Comparison of ENCODE assay signal across 9 cellular contexts in genomic region chr11:73154178-73154577, GRCh38. TPM values are rescaled to one million over a fixed set of nuclear protein-coding genes. Genes with fewer than 3 reads are reported as not detected.
DNase-seq lines count a peak whose midpoint lies in the region; ATAC-seq and TF ChIP-seq lines count a peak whose summit lies in the region.
"Had no signal": no experiment of that assay in that cellular context is flagged by ENCODE, and none has a peak within 500 bp of the region (broad histone marks: within the 10 kb centered on the region; RNA-seq: fewer than 3 reads in every experiment).

No MANE protein-coding gene starts in this region.

- ATAC-seq in GM18861 (IDR thresholded peaks at IDR 0.05; ENCODE audit: unreplicated experiment) (peak; percentile 41), HG02610 (IDR thresholded peaks at IDR 0.05; ENCODE audit: unreplicated experiment) (peak; percentile 27)
- ATAC-seq: Panc1 had no signal

- H3K36me3 ChIP-seq in vagina: no peaks in the 10 kb centered on the region

- H3K27me3 ChIP-seq in vagina: no peaks in the 10 kb centered on the region

- H3K27ac Mint-ChIP-seq in dendritic cell treated with granulocyte-macrophage colony-stimulating factor and Interleukin-4, amounts not matched to agents 40 ng/mL and 50 ng/mL, for 4 days: peak overlapping the region; percentile 77

- peaks cover 82% of the 10 kb centered on the region for H3K4me1 Mint-ChIP-seq in dendritic cell treated with granulocyte-macrophage colony-stimulating factor and Interleukin-4, amounts not matched to agents 40 ng/mL and 50 ng/mL, for 4 days (ENCODE audit: low read depth)

- no peaks in the 10 kb centered on the region for H3K9me3 Mint-ChIP-seq in dendritic cell treated with granulocyte-macrophage colony-stimulating factor and Interleukin-4, amounts not matched to agents 40 ng/mL and 50 ng/mL, for 4 days

- H3K4me3 ChIP-seq in vagina: no peak overlapping the region

- no peak for TF ChIP-seq POLR2A in vagina (IDR thresholded peaks at IDR 0.05)

- H3K9me3 ChIP-seq in vagina: no peaks in the 10 kb centered on the region

- no peak overlapping the region for H3K4me3 Mint-ChIP-seq in dendritic cell treated with granulocyte-macrophage colony-stimulating factor and Interleukin-4, amounts not matched to agents 40 ng/mL and 50 ng/mL, for 4 days

- DNase-seq in NOMO-1 (lab: John Stamatoyannopoulos, UW; ENCODE audit: unreplicated experiment in 2 of 2) (peak; percentile 82 to 97), NCI-H2081 (lab: John Stamatoyannopoulos, UW) (no peak), vagina (ENCODE audit: extremely low spot score in 2 of 2) (no peak), NCI-H1436 (lab: John Stamatoyannopoulos, UW) (no peak), NCI-H1417 (lab: John Stamatoyannopoulos, UW) (no peak)

- peaks cover 12% of the 10 kb centered on the region for H3K4me1 ChIP-seq in vagina

- no peaks in the 10 kb centered on the region for H3K27me3 Mint-ChIP-seq in dendritic cell treated with granulocyte-macrophage colony-stimulating factor and Interleukin-4, amounts not matched to agents 40 ng/mL and 50 ng/mL, for 4 days

- no peak overlapping the region for H3K27ac ChIP-seq in vagina

- TF ChIP-seq CTCF in vagina (IDR thresholded peaks at IDR 0.05): no peak

- intact Hi-C loops in dendritic cell treated with granulocyte-macrophage colony-stimulating factor and Interleukin-4, amounts not matched to agents 40 ng/mL and 50 ng/mL, for 4 days (cut with micrococcal nuclease): no loop called here
- intact Hi-C loops in vagina (cut with DNase I): no loop called here

- H3K36me3 Mint-ChIP-seq in dendritic cell treated with granulocyte-macrophage colony-stimulating factor and Interleukin-4, amounts not matched to agents 40 ng/mL and 50 ng/mL, for 4 days (ENCODE audit: low read depth): no peaks in the 10 kb centered on the region

RNA-seq across cellular contexts. Expression of gene FCHSD2, which starts 12.1 kb away (rescaled TPM):
- 15.7 TPM for total RNA-seq in vagina

Comparison
In these comparisons a context has a peak if more than half of its experiments do, and no peak if none do; other contexts are left out.
1. DNase-seq: peak in NOMO-1 (2 of 2); none in NCI-H2081 (0 of 2), vagina (0 of 2), NCI-H1436 (single experiment) and NCI-H1417 (0 of 3).